1 cellular context compared by ENCODE assay signal in genomic region chr16:3019594-3020246, GRCh38.
TF ChIP-seq lines count a peak whose summit lies in the region.

No MANE protein-coding gene starts in this region.

TF ChIP-seq in H1, 55 proteins besides CTCF, POLR2A, EP300 and RAD21:
- TF ChIP-seq SIX5 (IDR thresholded peaks at IDR 0.05; ENCODE audit: low read depth, low read length), result no peak
- no peak for TF ChIP-seq NANOG (IDR thresholded peaks at IDR 0.05; ENCODE audit: insufficient read depth, low read depth, low read length, poor library complexity, severe bottlenecking)
- peak; percentile 53; the same call in 1 of the 2 replicates for TF ChIP-seq POLR2AphosphoS5 (IDR thresholded peaks at IDR 0.05; ENCODE audit: low read depth, low read length)
- TF ChIP-seq SIN3A (conservative IDR thresholded peaks at IDR 0.05 in 1 of 2, IDR thresholded peaks at IDR 0.05 in 1 of 2; ENCODE audit: low read depth in 1 of 2, low read length in 2 of 2), result 0 out of 4 replicates have a peak, but pooled peaks of 1 of the 2 experiments have one; percentile 3
- no peak for TF ChIP-seq SUZ12 (IDR thresholded peaks at IDR 0.05; ENCODE audit: low read length)
- no peak for TF ChIP-seq BRCA1 (IDR thresholded peaks at IDR 0.05; ENCODE audit: low read depth, low read length)
